ENCODE assay signal across 15 cellular contexts in genomic region chr9:92710368-92710767, GRCh38.
"Had no signal": no experiment of that assay in that cellular context is flagged by ENCODE, and none has a peak within 500 bp of the region (broad histone marks: within the 10 kb centered on the region; RNA-seq: fewer than 3 reads in every experiment).

No MANE protein-coding gene starts in this region.

- H3K4me3 Mint-ChIP-seq: activated T-helper 1 cell treated with anti-CD3 and anti-CD28 coated beads, Interleukin-12 subunit alpha, Interleukin-12 subunit beta, Interleukin-2, Interleukin-4 antibody, amounts not matched to agents 30 ng/mL and 10 ng/mL and 1 ng/mL, durations not matched to agents 14 hours and 24 hours and 36 hours; brain had no signal

- H3K27ac Mint-ChIP-seq: brain had no signal

- H3K4me1 ChIP-seq: adrenal gland, thyroid gland had no signal

- H3K9me3 Mint-ChIP-seq: activated T-helper 1 cell treated with anti-CD3 and anti-CD28 coated beads, Interleukin-12 subunit alpha, Interleukin-12 subunit beta, Interleukin-2, Interleukin-4 antibody, amounts not matched to agents 30 ng/mL and 10 ng/mL and 1 ng/mL, durations not matched to agents 14 hours and 24 hours and 36 hours; brain had no signal

- H3K27ac ChIP-seq: adrenal gland, dorsolateral prefrontal cortex, gastroesophageal sphincter, ovary, SJSA1, thyroid gland had no signal

- H3K9me3 ChIP-seq: adrenal gland, gastroesophageal sphincter, ovary, SJSA1, thyroid gland had no signal

- H3K36me3 ChIP-seq: ovary had no signal

- H3K4me1 Mint-ChIP-seq: brain had no signal

- DNase-seq: activated CD4-positive, alpha-beta T cell treated with anti-CD3 and anti-CD28 coated beads, Interleukin-2, amount 50 U/mL, for 1 hour; activated CD8-positive, alpha-beta memory T cell treated with anti-CD3 and anti-CD28 coated beads, Interleukin-2, amount 50 U/mL, for 4 hours; activated naive CD4-positive, alpha-beta T cell treated with anti-CD3 and anti-CD28 coated beads, Interleukin-2, amount 50 U/mL, for 16 hours; adrenal gland; left ventricle myocardium superior; mesendoderm; ovary; stimulated activated CD4-positive, alpha-beta T cell treated with anti-CD3 and anti-CD28 coated beads, Interleukin-4, amount 100 ng/mL, for 1 hour; SW 1271; thyroid gland had no signal

- ATAC-seq: gastroesophageal sphincter, left ventricle myocardium superior had no signal

- H3K4me3 ChIP-seq: adrenal gland, dorsolateral prefrontal cortex, gastroesophageal sphincter, ovary, SJSA1, thyroid gland had no signal

- H3K27me3 Mint-ChIP-seq: brain had no signal

- H3K27me3 ChIP-seq: adrenal gland, dorsolateral prefrontal cortex, gastroesophageal sphincter, ovary, SJSA1, thyroid gland had no signal
